24 cellular contexts compared by ENCODE assay signal in genomic region chr1:226983998-226984364, GRCh38. TPM values are rescaled to one million over a fixed set of nuclear protein-coding genes. Genes with fewer than 3 reads are reported as not detected.
A peak's percentile ranks its signal among the peaks of the same experiment; 100 is the strongest.
DNase-seq lines count a peak whose midpoint lies in the region; ATAC-seq, FAIRE-seq and TF ChIP-seq lines count a peak whose summit lies in the region.
"Had no signal": no experiment of that assay in that cellular context is flagged by ENCODE, and none has a peak within 500 bp of the region (broad histone marks: within the 10 kb centered on the region; RNA-seq: fewer than 3 reads in every experiment).

No MANE protein-coding gene starts in this region.

- TF ChIP-seq POLR2A in gastrocnemius medialis (IDR thresholded peaks at IDR 0.05) (no peak), GM12892 (IDR thresholded peaks at IDR 0.05; ENCODE audit: low read depth, low read length) (no peak)

- TF ChIP-seq CTCF in SK-N-SH (IDR thresholded peaks at IDR 0.05) (no peak), HEK293 (tag by site-specific recombination; IDR thresholded peaks at IDR 0.05) (no peak), left ventricle myocardium inferior (IDR thresholded peaks at IDR 0.05; ENCODE audit: borderline replicate concordance) (no peak), gastrocnemius medialis (IDR thresholded peaks at IDR 0.05 in 4 of 5, conservative IDR thresholded peaks at IDR 0.05 in 1 of 5) (no peak)

- H3K9me3 ChIP-seq in SK-N-SH (no peaks in the 10 kb centered on the region), HEK293 (ENCODE audit: control insufficient read depth, insufficient read depth, low read depth, low read length) (no peaks in the 10 kb centered on the region), left ventricle myocardium inferior (replicated peaks) (no peaks in the 10 kb centered on the region), gastrocnemius medialis (no peaks in the 10 kb centered on the region)
- H3K9me3 ChIP-seq: breast epithelium, MG63, SJCRH30, transverse colon had no signal

- TF ChIP-seq EP300 in SK-N-SH (IDR thresholded peaks at IDR 0.05; ENCODE audit: borderline replicate concordance in 1 of 2, low read depth in 1 of 2, low read length in 1 of 2): no peak

- H3K9me2 ChIP-seq in SK-N-SH: no peaks in the 10 kb centered on the region

- no peak overlapping the region for H3K4me2 ChIP-seq in SK-N-SH

- ATAC-seq in SK-N-SH treated with all-trans-retinoic acid at 6 μM for 48 hours: peak; percentile 1; the same call in 2 of the 3 replicates
- no peak for ATAC-seq in gastrocnemius medialis
- ATAC-seq: activated CD8-positive, alpha-beta T cell treated with anti-CD3 and anti-CD28 coated beads for 36 hours; left colon; T-helper 17 cell; WTC11 had no signal

- intact Hi-C loops in left ventricle myocardium inferior (cut with micrococcal nuclease) (no loop called here), gastrocnemius medialis (cut with DNase I; ENCODE audit: low total_unique reads) (loop anchor here (2.0 to 10.0 kb wide), 2 partner anchors 71 to 331 kb away; partner anchors contain the start of gene CDC42BPA)

- H3K4me1 ChIP-seq in SK-N-SH (ENCODE audit: control insufficient read depth in 1 of 2, insufficient read depth in 2 of 2, low read depth in 1 of 2, low read length in 1 of 2) (peaks cover 0 to 13% of the 10 kb centered on the region in 2 experiments; a peak in 1 of 4 replicates), HEK293 (ENCODE audit: control insufficient read depth, insufficient read depth, low read length) (no peaks in the 10 kb centered on the region), left ventricle myocardium inferior (peaks cover 99% of the 10 kb centered on the region), gastrocnemius medialis (peaks cover 83 to 87% of the 10 kb centered on the region in 2 donors)
- H3K4me1 ChIP-seq: SJCRH30 had no signal

- H3K27ac ChIP-seq in SK-N-SH (ENCODE audit: low read depth in 2 of 2, low read length in 1 of 2): no peak overlapping the region
- no peak overlapping the region for H3K27ac ChIP-seq in HEK293 (ENCODE audit: extremely low read depth, low read depth, low read length)
- peak overlapping the region; percentile 96 for H3K27ac ChIP-seq in left ventricle myocardium inferior (replicated peaks)
- peak overlapping the region; percentile 89 to 99 (median 99) for H3K27ac ChIP-seq in gastrocnemius medialis
- H3K27ac ChIP-seq: 22Rv1, SJCRH30 had no signal

- H3K79me2 ChIP-seq in SK-N-SH (ENCODE audit: insufficient read depth): no peaks in the 10 kb centered on the region

- POLR2A ChIA-PET in SK-N-SH (lab: Yijun Ruan, JAX) (no interaction called here), HEK293 (lab: Yijun Ruan, JAX) (no interaction called here)

- H2AFZ ChIP-seq in SK-N-SH (ENCODE audit: low read depth): no peak overlapping the region

- WGBS in SK-N-SH (ENCODE audit: low lambda C conversion rate): 70% methylated on average over 2 of the region's 5 CpGs

- H3K9ac ChIP-seq in SK-N-SH: no peak overlapping the region

- H4K20me1 ChIP-seq in SK-N-SH (ENCODE audit: insufficient read depth): no peaks in the 10 kb centered on the region

- H3K36me3 ChIP-seq in SK-N-SH (replicated peaks in 1 of 2; ENCODE audit: control insufficient read depth in 1 of 2, insufficient read depth in 2 of 2, low read length in 1 of 2) (peaks cover 0 to 32% of the 10 kb centered on the region in 2 experiments), HEK293 (ENCODE audit: control insufficient read depth in 2 of 2, insufficient read depth in 1 of 2, low read length in 2 of 2) (peaks cover 0 to 51% of the 10 kb centered on the region in 2 experiments; a peak in 1 of 3 replicates), left ventricle myocardium inferior (peaks cover 67% of the 10 kb centered on the region), gastrocnemius medialis (peaks cover 0 to 66% of the 10 kb centered on the region in 2 donors)
- H3K36me3 ChIP-seq: breast epithelium had no signal

- H3K4me3 ChIP-seq in SK-N-SH (ENCODE audit: low read depth in 2 of 2, low read length in 1 of 2) (no peak overlapping the region), HEK293 (ENCODE audit: low read depth, low read length) (no peak overlapping the region), left ventricle myocardium inferior (no peak overlapping the region), gastrocnemius medialis (no peak overlapping the region)
- H3K4me3 ChIP-seq: breast epithelium, MG63, SJCRH30, transverse colon had no signal

- no peaks in the 10 kb centered on the region for H3F3A ChIP-seq in SK-N-SH (replicated peaks; ENCODE audit: insufficient read depth)

- CTCF ChIA-PET in SK-N-SH (lab: Yijun Ruan, JAX) (no interaction called here), HEK293 (lab: Yijun Ruan, JAX) (interaction anchor here (0.6 kb wide), 1 partner anchor 16 kb away, joined by 3 read pairs; no protein-coding TSS in a partner anchor)

- no peak for TF ChIP-seq RAD21 in SK-N-SH (IDR thresholded peaks at IDR 0.05; ENCODE audit: low read length)

- DNase-seq in SK-N-SH (no peak), left ventricle myocardium inferior (no peak), gastrocnemius medialis (peak; percentile 3 to 70), amygdala (lab: John Stamatoyannopoulos, UW) (no peak), GOT3 (lab: John Stamatoyannopoulos, UW) (no peak), GM12892 (ENCODE audit: insufficient read length) (no peak)
- DNase-seq: activated CD8-positive, alpha-beta T cell treated with anti-CD3 and anti-CD28 coated beads for 36 hours; Calu3; left colon; MG63; NCI-H146; NCI-H774; retina; SJCRH30; stimulated activated naive CD4-positive, alpha-beta T cell; T-helper 17 cell; transverse colon had no signal

- FAIRE-seq in GM12892 (lab: Jason Lieb, UNC): no peak
- FAIRE-seq: frontal cortex, H54 had no signal

- in situ Hi-C loops in gastrocnemius medialis (cut with MboI; ENCODE audit: low sequenced_read_pairs in 4 of 4): no loop called here

- no peaks in the 10 kb centered on the region for H3K27me3 ChIP-seq in SK-N-SH (ENCODE audit: insufficient read depth)
- H3K27me3 ChIP-seq in left ventricle myocardium inferior (ENCODE audit: low read depth): no peaks in the 10 kb centered on the region
- H3K27me3 ChIP-seq in gastrocnemius medialis: no peaks in the 10 kb centered on the region
- H3K27me3 ChIP-seq: breast epithelium, MG63, SJCRH30, transverse colon had no signal

TF ChIP-seq in SK-N-SH treated with all-trans-retinoic acid at 6 μM for 48 hours, 23 proteins besides CTCF, POLR2A, EP300 and RAD21 (continues in another document):
- TF ChIP-seq TOX (CRISPR knock-in tag; IDR thresholded peaks at IDR 0.05; ENCODE audit: borderline replicate concordance): no peak
- no peak for TF ChIP-seq ZNF8 (CRISPR knock-in tag; IDR thresholded peaks at IDR 0.05)
- no peak for TF ChIP-seq ZNF70 (CRISPR knock-in tag; IDR thresholded peaks at IDR 0.05)

TF ChIP-seq in SK-N-SH, 30 proteins besides CTCF, POLR2A, EP300 and RAD21 (continues in another document):
- no peak for TF ChIP-seq MAX (IDR thresholded peaks at IDR 0.05; ENCODE audit: low read depth)
- TF ChIP-seq RCOR1 (IDR thresholded peaks at IDR 0.05; ENCODE audit: low read length): no peak
- no peak for TF ChIP-seq TEAD4 (IDR thresholded peaks at IDR 0.05; ENCODE audit: borderline replicate concordance, insufficient read depth)
- TF ChIP-seq FOXJ3 (CRISPR knock-in tag; IDR thresholded peaks at IDR 0.05): no peak
- no peak for TF ChIP-seq ELF1 (IDR thresholded peaks at IDR 0.05)
- TF ChIP-seq POLR2AphosphoS5 (IDR thresholded peaks at IDR 0.05; ENCODE audit: low read depth, low read length): no peak
- TF ChIP-seq FOSL2 (IDR thresholded peaks at IDR 0.05; ENCODE audit: borderline replicate concordance, low read depth): no peak
- no peak for TF ChIP-seq MEF2A (IDR thresholded peaks at IDR 0.05; ENCODE audit: borderline replicate concordance, low read depth)

TF ChIP-seq in HEK293, 187 proteins besides CTCF, POLR2A, EP300 and RAD21 (continues in another document):
- TF ChIP-seq ZNF692 (tag by site-specific recombination; IDR thresholded peaks at IDR 0.05) (0 out of 2 replicates have a peak, but pooled peaks have one; percentile 17), ZNF394 (tag by site-specific recombination; IDR thresholded peaks at IDR 0.05; ENCODE audit: borderline replicate concordance) (no peak), ZFP37 (tag by site-specific recombination; IDR thresholded peaks at IDR 0.05) (no peak), ZNF223 (tag by site-specific recombination; IDR thresholded peaks at IDR 0.05) (no peak), ZBTB20 (tag by site-specific recombination; IDR thresholded peaks at IDR 0.05) (no peak), KLF8 (tag by site-specific recombination; IDR thresholded peaks at IDR 0.05) (0 out of 2 replicates have a peak, but pooled peaks have one; percentile 5), ZNF202 (tag by site-specific recombination; IDR thresholded peaks at IDR 0.05; ENCODE audit: borderline replicate concordance) (no peak), ZNF433 (tag by site-specific recombination; IDR thresholded peaks at IDR 0.05; ENCODE audit: low read depth) (no peak), WT1 (tag by site-specific recombination; IDR thresholded peaks at IDR 0.05) (no peak), HOXC10 (CRISPR knock-in tag; IDR thresholded peaks at IDR 0.05) (no peak), BCL11A (tag by site-specific recombination; IDR thresholded peaks at IDR 0.05; ENCODE audit: low read depth) (no peak), KLF10 (tag by site-specific recombination; IDR thresholded peaks at IDR 0.05) (no peak), HOXD13 (CRISPR knock-in tag; IDR thresholded peaks at IDR 0.05; ENCODE audit: borderline replicate concordance) (no peak), ZBTB21 (tag by site-specific recombination; IDR thresholded peaks at IDR 0.05) (no peak), SCRT2 (tag by site-specific recombination; IDR thresholded peaks at IDR 0.05) (no peak)

RNA-seq across cellular contexts. Expression of gene COQ8A, which starts 43.9 kb away (rescaled TPM):
- 11.8 and 12.1 TPM in 2 replicates for polyA plus RNA-seq in SK-N-SH (2012; rRNA removed)
- 6.6 and 8.3 TPM in 2 replicates for polyA plus RNA-seq in SK-N-SH (2012; cell fraction: cytosol; rRNA removed)
- 34.6 and 42.3 TPM in 2 replicates for polyA plus RNA-seq in SK-N-SH (2012; cell fraction: nucleus; rRNA removed)
- total RNA-seq in left ventricle myocardium inferior: 357 TPM
- total RNA-seq in gastrocnemius medialis: 1,000 to 10,000 TPM in 3 of 4 donors, 100 to 1,000 TPM in 1; 950 to 2,403 (median 1,384) TPM
- polyA plus RNA-seq in GM12892 (2012; ENCODE audit: missing spikeins): 10.2 TPM

Comparison
In these comparisons a context has a peak if more than half of its experiments do, and no peak if none do; other contexts are left out.
1. DNase-seq: peak in gastrocnemius medialis (2 of 2); none in SK-N-SH (single experiment), left ventricle myocardium inferior (single experiment), amygdala (0 of 56), GOT3 (single experiment) and GM12892 (single experiment).
2. H3K27ac ChIP-seq: peak in left ventricle myocardium inferior (single experiment) and gastrocnemius medialis (4 of 4); none in SK-N-SH (0 of 2) and HEK293 (single experiment).